In genomic region chr1:225260319-225260718, GRCh38 we compare ENCODE assay signal across 7 cellular contexts.
"Had no signal": no experiment of that assay in that cellular context is flagged by ENCODE, and none has a peak within 500 bp of the region (broad histone marks: within the 10 kb centered on the region; RNA-seq: fewer than 3 reads in every experiment).

No MANE protein-coding gene starts in this region.

- H3K9ac ChIP-seq: KMS-11 had no signal

- H3K27ac ChIP-seq: HL-60, KMS-11 had no signal

- FAIRE-seq: HepG2, HTR-8/SVneo had no signal

- H3K4me2 ChIP-seq: KMS-11 had no signal

- DNase-seq: IMR-90, KBM-7, KG1 had no signal
